ENCODE assay signal across 6 cellular contexts in the genomic region with DNA sequence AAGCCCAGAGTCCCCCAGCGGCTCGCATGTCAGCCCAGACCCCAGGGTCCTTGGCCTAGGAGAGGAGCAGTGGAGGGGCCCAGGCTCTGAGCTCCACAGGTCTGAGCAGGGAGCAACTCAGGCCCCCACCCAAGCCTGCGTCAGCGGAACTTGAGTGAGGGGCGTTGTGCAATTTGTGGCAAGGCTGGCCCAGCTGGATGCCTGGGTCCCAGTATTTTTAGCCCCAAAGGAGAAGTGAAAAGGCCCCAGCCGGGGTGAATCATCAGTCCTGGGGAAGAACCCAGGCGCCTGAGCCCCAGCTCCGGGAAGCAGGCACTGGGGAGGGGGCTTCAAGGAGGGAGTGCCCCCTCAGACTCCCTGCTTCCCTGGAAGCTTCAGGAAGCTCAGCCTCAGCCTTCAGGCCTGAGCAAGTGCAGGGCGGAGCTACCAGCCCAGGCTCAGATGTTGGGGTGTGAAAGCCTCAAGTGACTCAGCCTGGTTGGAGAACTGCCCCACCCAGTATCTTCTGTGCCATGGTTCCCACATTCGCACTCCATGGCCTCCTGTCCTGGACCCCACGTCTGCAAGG. TPM values are rescaled to one million over a fixed set of nuclear protein-coding genes. Genes with fewer than 3 reads are reported as not detected.
DNase-seq lines count a peak whose midpoint lies in the region; TF ChIP-seq lines count a peak whose summit lies in the region.

No MANE protein-coding gene starts in this region.

- BruUV-seq in A673 (replicated peaks; lab: Mats Ljungman, UMichigan) = no TSS peak
- no TSS peak for BruUV-seq in OCI-LY7 (replicated peaks; lab: Mats Ljungman, UMichigan)

- H3K4me2 ChIP-seq in OCI-LY7 (ENCODE audit: low read length) (peak overlapping the region; percentile 68), parathyroid adenoma (ENCODE audit: low read length) (no peak overlapping the region)

- intact Hi-C loops in A673 (cut with micrococcal nuclease; ENCODE audit: unreplicated experiment) (no loop called here), OCI-LY7 (cut with micrococcal nuclease; ENCODE audit: unreplicated experiment) (no loop called here)

- no peaks in the 10 kb centered on the region for H3K79me2 ChIP-seq in OCI-LY7 (ENCODE audit: insufficient read depth, low read depth, low read length)
- H3K79me2 ChIP-seq in parathyroid adenoma = peaks cover 8% of the 10 kb centered on the region

- H2AFZ ChIP-seq in OCI-LY7 (ENCODE audit: low read length) (no peak overlapping the region), parathyroid adenoma (no peak overlapping the region)

- H3K36me3 ChIP-seq in A673 (ENCODE audit: insufficient read depth, low read length, poor library complexity, severe bottlenecking) (peaks cover 3% of the 10 kb centered on the region), OCI-LY7 (ENCODE audit: insufficient read depth, low read length) (peaks cover 33% of the 10 kb centered on the region), parathyroid adenoma (ENCODE audit: control insufficient read depth, insufficient read depth, low read length) (no peaks in the 10 kb centered on the region)

- H3K9ac ChIP-seq in parathyroid adenoma = no peak overlapping the region

- CTCF ChIA-PET in A673 (lab: Charles Lee) = interaction anchor here (1.4 to 1.8 kb wide), 2 partner anchors 8 to 13 kb away, joined by 6 to 16 read pairs; a partner anchor contains a TSS
- CTCF ChIA-PET in OCI-LY7 (lab: Charles Lee; ENCODE audit: unreplicated experiment) = interaction anchor here (0.6 to 0.8 kb wide), 2 partner anchors 13 to 23 kb away, joined by 3 read pairs; no protein-coding TSS in a partner anchor

- POLR2A ChIA-PET in A673 (lab: Charles Lee; ENCODE audit: low non-redundant PET) = interaction anchor here (1.3 kb wide), 1 partner anchor 38 kb away, joined by 5 read pairs; a partner anchor contains a TSS
- POLR2A ChIA-PET in OCI-LY7 (lab: Charles Lee) = interaction anchor here (0.7 to 2.3 kb wide), 3 partner anchors 10 to 16 kb away, joined by 3 to 14 read pairs (median 9); no protein-coding TSS in a partner anchor

- DNase-seq in A673 (ENCODE audit: low spot score) (no peak), OCI-LY7 (ENCODE audit: low spot score) (no peak), cerebellar cortex (ENCODE audit: low spot score) (no peak), NCI-H2171 treated with DMSO at 0.1 percent for 48 hours (lab: John Stamatoyannopoulos, UW) (no peak)

- no peak for TF ChIP-seq CTCF in A673 (conservative IDR thresholded peaks at IDR 0.05; ENCODE audit: low read depth, low read length)
- TF ChIP-seq CTCF in OCI-LY7 (conservative IDR thresholded peaks at IDR 0.05; ENCODE audit: low read length) = no peak
- no peak for TF ChIP-seq CTCF in parathyroid adenoma (IDR thresholded peaks at IDR 0.05)

- H3K9me3 ChIP-seq in A673 (ENCODE audit: low read depth, low read length, poor library complexity, severe bottlenecking) = no peaks in the 10 kb centered on the region
- no peaks in the 10 kb centered on the region for H3K9me3 ChIP-seq in OCI-LY7 (ENCODE audit: low read length)
- H3K9me3 ChIP-seq in parathyroid adenoma (ENCODE audit: control insufficient read depth, low read length) = no peaks in the 10 kb centered on the region

- H3K9me2 ChIP-seq in OCI-LY7 (ENCODE audit: insufficient read depth, low read length) = no peaks in the 10 kb centered on the region

- H3K4me1 ChIP-seq in A673 (ENCODE audit: insufficient read depth, low read length, poor library complexity, severe bottlenecking) (peaks cover 21% of the 10 kb centered on the region), OCI-LY7 (ENCODE audit: insufficient read depth, low read length, poor library complexity, severe bottlenecking) (peaks cover 62% of the 10 kb centered on the region), parathyroid adenoma (peaks cover 38% of the 10 kb centered on the region)

- H3K27ac ChIP-seq in A673 (ENCODE audit: low read depth, low read length, poor library complexity, severe bottlenecking) (peak overlapping the region; percentile 33), OCI-LY7 (ENCODE audit: low read depth, low read length, poor library complexity, severe bottlenecking) (peak overlapping the region; percentile 75), cingulate gyrus (ENCODE audit: low read depth, low read length) (peak overlapping the region; percentile 80), parathyroid adenoma (peak overlapping the region; percentile 100)

- no peak overlapping the region for H3K4me3 ChIP-seq in A673 (ENCODE audit: low read depth, low read length, poor library complexity, severe bottlenecking)
- H3K4me3 ChIP-seq in OCI-LY7 (ENCODE audit: low read depth, low read length, poor library complexity, severe bottlenecking) = peak overlapping the region; percentile 27
- no peak overlapping the region for H3K4me3 ChIP-seq in parathyroid adenoma (ENCODE audit: low read depth, low read length)

- no peaks in the 10 kb centered on the region for H4K20me1 ChIP-seq in OCI-LY7 (ENCODE audit: insufficient read depth, low read length)

- H3K27me3 ChIP-seq in A673 (replicated peaks; ENCODE audit: insufficient read depth, low read depth, low read length, poor library complexity) (no peaks in the 10 kb centered on the region), parathyroid adenoma (ENCODE audit: control insufficient read depth, insufficient read depth, low read length) (no peaks in the 10 kb centered on the region)

RNA-seq across cellular contexts. Expression of a gene that starts 7.2 kb away (rescaled TPM):
- 37.1 and 41.9 TPM in 2 replicates for total RNA-seq in A673 (2021)
- 15.7 and 28.3 TPM in 2 replicates for total RNA-seq in OCI-LY7 (2014; rRNA removed; shearing (Covaris generic))
- total RNA-seq in OCI-LY7 (2022) = 31.2 and 31.3 TPM in 2 replicates

RNA-seq across cellular contexts. Expression of a gene that starts 7.5 kb away (rescaled TPM):
- 70.2 and 73.3 TPM in 2 replicates for total RNA-seq in A673 (2021)
- 33.1 and 35.4 TPM in 2 replicates for total RNA-seq in OCI-LY7 (2014; rRNA removed; shearing (Covaris generic))
- 45.9 and 46.8 TPM in 2 replicates for total RNA-seq in OCI-LY7 (2022)

RNA-seq across cellular contexts. Expression of a gene that starts 8.3 kb away (rescaled TPM):
- total RNA-seq in A673 (2021) = 7.1 and 8.1 TPM in 2 replicates
- 19.4 and 21.8 TPM in 2 replicates for total RNA-seq in OCI-LY7 (2014; rRNA removed; shearing (Covaris generic))
- 55.9 and 57.2 TPM in 2 replicates for total RNA-seq in OCI-LY7 (2022)

RNA-seq across cellular contexts. Expression of a gene that starts 14.1 kb away (rescaled TPM):
- total RNA-seq in A673 (2021) (99.1 and 99.4 TPM in 2 replicates), OCI-LY7 (2022) (65.9 and 68.2 TPM in 2 replicates)
- total RNA-seq in OCI-LY7 (2014; rRNA removed; shearing (Covaris generic)) = 28.3 and 30.4 TPM in 2 replicates

RNA-seq across cellular contexts. Expression of a gene that starts 37.4 kb away (rescaled TPM):
- total RNA-seq in A673 (2021) (1,898 and 1,963 TPM in 2 replicates), OCI-LY7 (2022) (3,661 and 4,044 TPM in 2 replicates)
- 538 and 634 TPM in 2 replicates for total RNA-seq in OCI-LY7 (2014; rRNA removed; shearing (Covaris generic))

Comparison
In these comparisons a context has a peak if more than half of its experiments do, and no peak if none do; other contexts are left out.
1. H3K27ac ChIP-seq: peak in every context shown above with its lines; median percentile 100 in parathyroid adenoma; 80 in cingulate gyrus; 75 in OCI-LY7; 33 in A673.